11 cellular contexts compared by ENCODE assay signal in genomic region chr18:53605198-53605597, GRCh38.
"Had no signal": no experiment of that assay in that cellular context is flagged by ENCODE, and none has a peak within 500 bp of the region (broad histone marks: within the 10 kb centered on the region; RNA-seq: fewer than 3 reads in every experiment).

No MANE protein-coding gene starts in this region.

- H3K4me3 ChIP-seq: GM23248, GM23338, HAP-1 had no signal

- H3K9me3 Mint-ChIP-seq: GM23338, H9 had no signal

- FAIRE-seq: H1, H54 had no signal

- H3K4me1 Mint-ChIP-seq: GM23338, H9 had no signal

- DNase-seq: GM23248, GOT3, H7, H9, HCEC 1CT, HFFc6 had no signal

- H3K36me3 ChIP-seq: HAP-1 had no signal

- H3K27ac ChIP-seq: GM23248 had no signal

- ATAC-seq: GM23338, HCT116 had no signal

- H3K4me1 ChIP-seq: HAP-1 had no signal

- H2AFZ ChIP-seq: GM23248, GM23338 had no signal

- H3K9me3 ChIP-seq: HAP-1 had no signal

- H3K4me2 ChIP-seq: GM23338 had no signal

- H3K27ac Mint-ChIP-seq: GM23338, H9, HFFc6 had no signal

- H3K9ac ChIP-seq: GM23248 had no signal

- H3K4me3 Mint-ChIP-seq: GM23338, H9, HFFc6 had no signal
